In the genomic region with DNA sequence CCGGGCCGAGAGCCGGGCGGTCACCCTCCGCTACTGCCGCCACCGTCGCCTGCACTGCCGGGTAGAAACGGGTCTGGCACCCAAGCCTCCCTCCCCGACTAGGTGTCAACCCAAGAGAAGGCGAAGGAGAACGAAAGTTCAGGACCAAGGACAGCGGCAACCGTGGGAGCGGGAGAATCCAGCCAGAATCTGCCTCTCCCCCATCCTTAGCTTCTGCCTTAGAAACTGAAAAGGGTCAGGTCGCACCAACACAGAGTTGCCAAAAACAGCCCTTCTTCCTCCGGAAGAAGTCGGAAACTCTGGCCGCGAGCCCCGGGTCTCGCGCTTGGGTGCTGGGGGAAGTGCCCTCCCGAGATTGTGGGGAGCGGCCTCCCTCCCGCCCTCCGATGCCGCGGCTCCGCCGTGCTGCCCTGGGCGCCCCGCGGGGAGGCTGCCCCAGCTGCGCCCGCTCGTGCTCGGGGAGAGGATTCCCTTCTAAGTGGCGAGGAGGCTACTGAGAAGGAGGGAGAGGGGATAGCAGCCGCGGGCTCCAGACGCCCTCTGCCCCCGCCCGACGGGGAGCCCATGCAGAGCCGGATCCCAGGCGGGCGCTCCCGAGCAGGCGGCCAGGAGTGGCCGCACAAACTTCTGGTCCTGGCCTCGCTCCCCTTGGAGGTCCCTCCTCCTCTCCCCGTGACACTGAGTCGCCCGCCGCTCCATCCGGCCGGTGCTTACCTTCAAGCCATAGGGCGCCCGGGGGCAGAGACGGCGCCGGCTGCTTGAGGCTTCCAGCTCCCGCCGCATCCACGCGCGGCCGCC, we compare ENCODE assay signal across 9 cellular contexts. TPM values are rescaled to one million over a fixed set of nuclear protein-coding genes. Genes with fewer than 3 reads are reported as not detected.
A peak's percentile ranks its signal among the peaks of the same experiment; 100 is the strongest.
DNase-seq lines count a peak whose midpoint lies in the region; ATAC-seq and TF ChIP-seq lines count a peak whose summit lies in the region.
"Had no signal": no experiment of that assay in that cellular context is flagged by ENCODE, and none has a peak within 500 bp of the region (broad histone marks: within the 10 kb centered on the region; RNA-seq: fewer than 3 reads in every experiment).

No MANE protein-coding gene starts in this region.

- peaks cover 18% of the 10 kb centered on the region for H3K27me3 Mint-ChIP-seq in glutamatergic neuron (ENCODE audit: unreplicated experiment)

- peak overlapping the region; percentile 96 for H3K27ac Mint-ChIP-seq in glutamatergic neuron (ENCODE audit: unreplicated experiment)
- H3K27ac Mint-ChIP-seq: dendritic cell treated with granulocyte-macrophage colony-stimulating factor and Interleukin-4, amounts not matched to agents 40 ng/mL and 50 ng/mL, for 4 days had no signal

- intact Hi-C loops in Panc1 (cut with micrococcal nuclease; ENCODE audit: unreplicated experiment) (no loop called here), vagina (cut with DNase I) (loop anchor here (5.0 kb wide), 1 partner anchor 443 kb away; no protein-coding TSS in a partner anchor)

- no peak for TF ChIP-seq POLR2A in vagina (IDR thresholded peaks at IDR 0.05)

- no peak overlapping the region for H3K27ac ChIP-seq in Panc1 (ENCODE audit: low read length)
- H3K27ac ChIP-seq in parathyroid adenoma, result no peak overlapping the region
- no peak overlapping the region for H3K27ac ChIP-seq in vagina

- peak overlapping the region; percentile 94 for H3K4me3 Mint-ChIP-seq in glutamatergic neuron (ENCODE audit: unreplicated experiment)
- H3K4me3 Mint-ChIP-seq: dendritic cell treated with granulocyte-macrophage colony-stimulating factor and Interleukin-4, amounts not matched to agents 40 ng/mL and 50 ng/mL, for 4 days had no signal

- H3K9me3 Mint-ChIP-seq in glutamatergic neuron (ENCODE audit: unreplicated experiment), result peaks cover 23% of the 10 kb centered on the region
- H3K9me3 Mint-ChIP-seq: dendritic cell treated with granulocyte-macrophage colony-stimulating factor and Interleukin-4, amounts not matched to agents 40 ng/mL and 50 ng/mL, for 4 days had no signal

- H3K36me3 Mint-ChIP-seq in glutamatergic neuron (ENCODE audit: unreplicated experiment), result no peaks in the 10 kb centered on the region

- peak; percentile 27 for DNase-seq in SIG-M5 treated with dmso at 0.1 percent for 504 hours (lab: John Stamatoyannopoulos, UW; ENCODE audit: unreplicated experiment)
- DNase-seq in SIG-M5 (lab: John Stamatoyannopoulos, UW), result no peak
- DNase-seq in Panc1 (ENCODE audit: low read depth, low spot score), result no peak
- peak; percentile 17 for DNase-seq in activated naive CD4-positive, alpha-beta T cell treated with anti-CD3 and anti-CD28 coated beads, Interleukin-2, amount 50 U/mL, for 16 hours
- DNase-seq in glutamatergic neuron, result peak; percentile 66
- peak; percentile 54 to 89 for DNase-seq in vagina (ENCODE audit: extremely low spot score in 2 of 2)

- no peaks in the 10 kb centered on the region; the same call in 1 of the 2 replicates for H3K4me1 ChIP-seq in Panc1 (ENCODE audit: control insufficient read depth, insufficient read depth, low read length)
- H3K4me1 ChIP-seq in parathyroid adenoma, result no peaks in the 10 kb centered on the region
- H3K4me1 ChIP-seq in vagina, result peaks cover 6% of the 10 kb centered on the region

- no peaks in the 10 kb centered on the region for H3K79me2 ChIP-seq in parathyroid adenoma

- CTCF ChIA-PET in Panc1 (lab: Charles Lee), result no interaction called here

- H3K9me3 ChIP-seq in Panc1 (ENCODE audit: control insufficient read depth, insufficient read depth, low read depth, low read length) (no peaks in the 10 kb centered on the region), parathyroid adenoma (ENCODE audit: control insufficient read depth, low read length) (no peaks in the 10 kb centered on the region), vagina (no peaks in the 10 kb centered on the region)

- H3K4me2 ChIP-seq in parathyroid adenoma (ENCODE audit: low read length), result no peak overlapping the region

- H3K27me3 ChIP-seq in Panc1 (ENCODE audit: control insufficient read depth, insufficient read depth, low read length) (peaks cover 33% of the 10 kb centered on the region), parathyroid adenoma (ENCODE audit: control insufficient read depth, insufficient read depth, low read length) (no peaks in the 10 kb centered on the region), vagina (peaks cover 4% of the 10 kb centered on the region)

- TF ChIP-seq CTCF in Panc1 (IDR thresholded peaks at IDR 0.05), result no peak
- TF ChIP-seq CTCF in glutamatergic neuron (IDR thresholded peaks at IDR 0.05; ENCODE audit: partially characterized antibody, unreplicated experiment), result no peak
- TF ChIP-seq CTCF in parathyroid adenoma (IDR thresholded peaks at IDR 0.05), result no peak
- TF ChIP-seq CTCF in vagina (IDR thresholded peaks at IDR 0.05), result no peak

- H3K9ac ChIP-seq in parathyroid adenoma, result no peak overlapping the region

- H3K4me1 Mint-ChIP-seq in glutamatergic neuron (ENCODE audit: low read depth, unreplicated experiment), result peaks cover 35% of the 10 kb centered on the region

- no peaks in the 10 kb centered on the region for H3K36me3 ChIP-seq in Panc1 (ENCODE audit: control insufficient read depth, insufficient read depth, low read length)
- no peaks in the 10 kb centered on the region for H3K36me3 ChIP-seq in parathyroid adenoma (ENCODE audit: control insufficient read depth, insufficient read depth, low read length)
- no peaks in the 10 kb centered on the region for H3K36me3 ChIP-seq in vagina

- POLR2A ChIA-PET in Panc1 (lab: Charles Lee), result no interaction called here

- peak overlapping the region; percentile 80 for H2AFZ ChIP-seq in parathyroid adenoma

- ATAC-seq in Panc1 (peak; percentile 71), GM19328 (IDR thresholded peaks at IDR 0.05; ENCODE audit: unreplicated experiment) (no peak)

- no TSS peak for BruUV-seq in Panc1 (replicated peaks; lab: Mats Ljungman, UMichigan)

- in situ Hi-C loops in Panc1 (cut with HindIII; ENCODE audit: low pct_unique_long_range_greater_than_20kb, low sequenced_read_pairs), result no loop called here

- H3K4me3 ChIP-seq in Panc1 (ENCODE audit: low read depth in 2 of 2, low read length in 2 of 2), result peak overlapping the region; percentile 34 to 44
- no peak overlapping the region for H3K4me3 ChIP-seq in parathyroid adenoma (ENCODE audit: low read depth, low read length)
- peak overlapping the region; percentile 12 to 20 for H3K4me3 ChIP-seq in vagina

RNA-seq across cellular contexts. Expression of gene DRD2, which starts 0.6 kb away (rescaled TPM):
- total RNA-seq in Panc1 (2021; ENCODE audit: unreplicated experiment), result 5.3 TPM
- 11.5 TPM for polyA plus RNA-seq in Panc1 (2012; ENCODE audit: insufficient read length)
- 289 TPM for total RNA-seq in glutamatergic neuron (ENCODE audit: unreplicated experiment)
- 0.49 TPM for total RNA-seq in vagina

Comparison
In these comparisons a context has a peak if more than half of its experiments do, and no peak if none do; other contexts are left out.
1. DNase-seq: peak in SIG-M5 treated with dmso at 0.1 percent for 504 hours (single experiment), activated naive CD4-positive, alpha-beta T cell treated with anti-CD3 and anti-CD28 coated beads, Interleukin-2, amount 50 U/mL, for 16 hours (single experiment), glutamatergic neuron (single experiment) and vagina (2 of 2); none in SIG-M5 (single experiment) and Panc1 (single experiment).
2. RNA of gene DRD2, which starts 0.6 kb away (total RNA-seq): 289 TPM in glutamatergic neuron (single experiment); 5.3 TPM in Panc1 (single experiment) and 0.49 TPM in vagina (single experiment); every median in the first group is over 10 times any median in the second.